1 cellular context compared by ENCODE assay signal in genomic region chr6:108578166-108578565, GRCh38.
A peak's percentile ranks its signal among the peaks of the same experiment; 100 is the strongest.
TF ChIP-seq lines count a peak whose summit lies in the region.

No MANE protein-coding gene starts in this region.

TF ChIP-seq in K562, 482 proteins besides CTCF, POLR2A, EP300 and RAD21 (continued from another document):
- peak; percentile 71 for TF ChIP-seq ZNF395 (CRISPR knock-in tag; IDR thresholded peaks at IDR 0.05)
